30 cellular contexts compared by ENCODE assay signal in genomic region chr11:120031156-120031555, GRCh38.
"Had no signal": no experiment of that assay in that cellular context is flagged by ENCODE, and none has a peak within 500 bp of the region (broad histone marks: within the 10 kb centered on the region; RNA-seq: fewer than 3 reads in every experiment).

No MANE protein-coding gene starts in this region.

- H3K4me1 ChIP-seq: esophagus squamous epithelium, left ventricle myocardium inferior, prostate gland, tibial artery, upper lobe of right lung had no signal

- H3K36me3 ChIP-seq: cardiac muscle cell, esophagus squamous epithelium, heart right ventricle, left ventricle myocardium inferior, neutrophil, ovary, prostate gland, tibial artery, upper lobe of right lung had no signal

- H3K27me3 ChIP-seq: cardiac muscle cell, ovary had no signal

- H3K4me3 ChIP-seq: cardiac muscle cell, esophagus squamous epithelium, heart right ventricle, left ventricle myocardium inferior, lung, ovary, prostate gland, skin epidermis, tibial artery, upper lobe of right lung had no signal

- H3K4me3 Mint-ChIP-seq: activated T-cell treated with anti-CD3 and anti-CD28 coated beads, Interleukin-2, amount 50 U/mL, for 72 hours; natural killer cell; stimulated activated effector memory CD8-positive, alpha-beta T cell treated with anti-CD3 and anti-CD28 coated beads, Interleukin-12 subunit alpha, Interleukin-12 subunit beta, amount 100 ng/mL, for 72 hours; stimulated activated naive CD8-positive, alpha-beta T cell treated with anti-CD3 and anti-CD28 coated beads, Interleukin-15, Interleukin-2, amounts not matched to agents 100 ng/mL and 50 ng/mL, for 24 hours; T-helper 2 cell treated with Interferon-gamma antibody and Interleukin-4, amounts not matched to agents 5 μg/mL and 100 μg/mL, for 36 hours had no signal

- H3K9me3 ChIP-seq: neutrophil, ovary, prostate gland, upper lobe of right lung had no signal

- H3K4me1 Mint-ChIP-seq: stimulated activated effector memory CD8-positive, alpha-beta T cell treated with anti-CD3 and anti-CD28 coated beads, Interleukin-12 subunit alpha, Interleukin-12 subunit beta, amount 100 ng/mL, for 72 hours had no signal

- ATAC-seq: activated naive CD4-positive, alpha-beta T cell treated with anti-CD3 and anti-CD28 coated beads, Interleukin-2, amount 50 U/mL, for 72 hours; activated T-cell treated with anti-CD3 and anti-CD28 coated beads, Interleukin-2, amount 50 U/mL, for 72 hours; heart right ventricle; natural killer cell; sciatic nerve had no signal

- H3K36me3 Mint-ChIP-seq: activated naive CD4-positive, alpha-beta T cell treated with anti-CD3 and anti-CD28 coated beads, Interleukin-2, amount 50 U/mL, for 72 hours; natural killer cell; stimulated activated effector memory CD8-positive, alpha-beta T cell treated with anti-CD3 and anti-CD28 coated beads, Interleukin-12 subunit alpha, Interleukin-12 subunit beta, amount 100 ng/mL, for 72 hours had no signal

- H3K9me3 Mint-ChIP-seq: activated naive CD4-positive, alpha-beta T cell treated with anti-CD3 and anti-CD28 coated beads, Interleukin-2, amount 50 U/mL, for 72 hours; activated T-cell treated with anti-CD3 and anti-CD28 coated beads, Interleukin-2, amount 50 U/mL, for 72 hours; natural killer cell; stimulated activated effector memory CD8-positive, alpha-beta T cell treated with anti-CD3 and anti-CD28 coated beads, Interleukin-12 subunit alpha, Interleukin-12 subunit beta, amount 100 ng/mL, for 72 hours; stimulated activated naive CD8-positive, alpha-beta T cell treated with anti-CD3 and anti-CD28 coated beads, Interleukin-15, Interleukin-2, amounts not matched to agents 100 ng/mL and 50 ng/mL, for 24 hours; T-helper 2 cell treated with Interferon-gamma antibody and Interleukin-4, amounts not matched to agents 5 μg/mL and 100 μg/mL, for 36 hours had no signal

- H3K27ac Mint-ChIP-seq: activated naive CD4-positive, alpha-beta T cell treated with anti-CD3 and anti-CD28 coated beads, Interleukin-2, amount 50 U/mL, for 72 hours; activated T-cell treated with anti-CD3 and anti-CD28 coated beads, Interleukin-2, amount 50 U/mL, for 72 hours; natural killer cell; stimulated activated effector memory CD8-positive, alpha-beta T cell treated with anti-CD3 and anti-CD28 coated beads, Interleukin-12 subunit alpha, Interleukin-12 subunit beta, amount 100 ng/mL, for 72 hours; stimulated activated naive CD8-positive, alpha-beta T cell treated with anti-CD3 and anti-CD28 coated beads, Interleukin-15, Interleukin-2, amounts not matched to agents 100 ng/mL and 50 ng/mL, for 24 hours; T-helper 2 cell treated with Interferon-gamma antibody and Interleukin-4, amounts not matched to agents 5 μg/mL and 100 μg/mL, for 36 hours had no signal

- H3K27ac ChIP-seq: cardiac muscle cell, epithelial cell of prostate, esophagus squamous epithelium, heart right ventricle, left ventricle myocardium inferior, neutrophil, ovary, prostate gland, skin epidermis, tibial artery, upper lobe of right lung, VCaP had no signal

- DNase-seq: activated CD4-positive, alpha-beta T cell treated with anti-CD3 and anti-CD28 coated beads for 4 hours; activated CD4-positive, alpha-beta T cell treated with anti-CD3 and anti-CD28 coated beads, Interleukin-2, amount 50 U/mL, for 48 hours; activated naive CD4-positive, alpha-beta T cell; activated T-cell treated with anti-CD3 and anti-CD28 coated beads, Interleukin-2, amount 50 U/mL, for 72 hours; effector CD4-positive, alpha-beta T cell; esophagus squamous epithelium; foreskin melanocyte; heart right ventricle; left ventricle myocardium inferior; mesendoderm; natural killer cell; ovary; retina; stimulated activated CD4-positive, alpha-beta T cell treated with anti-CD3 and anti-CD28 coated beads, Interleukin-12 subunit alpha, Interleukin-12 subunit beta, amount 100 ng/mL, for 4 hours; stimulated activated CD4-positive, alpha-beta T cell treated with anti-CD3 and anti-CD28 coated beads, Interleukin-4, amount 100 ng/mL, for 1 hour; T-helper 1 cell; tibial artery; upper lobe of right lung had no signal
